18 cellular contexts compared by ENCODE assay signal in genomic region chr10:4670737-4671136, GRCh38.
A peak's percentile ranks its signal among the peaks of the same experiment; 100 is the strongest.
DNase-seq lines count a peak whose midpoint lies in the region; ATAC-seq and TF ChIP-seq lines count a peak whose summit lies in the region.
"Had no signal": no experiment of that assay in that cellular context is flagged by ENCODE, and none has a peak within 500 bp of the region (broad histone marks: within the 10 kb centered on the region; RNA-seq: fewer than 3 reads in every experiment).

No MANE protein-coding gene starts in this region.

- no peaks in the 10 kb centered on the region for H3K9me3 Mint-ChIP-seq in natural killer cell treated with Interleukin-12 subunit alpha and Interleukin-12 subunit beta and Interleukin-15 and Interleukin-18, amount 100 ng/mL, for 72 hours
- H3K9me3 Mint-ChIP-seq: T-helper 1 cell treated with Interleukin-12 subunit alpha and Interleukin-12 subunit beta and Interleukin-4 antibody, amounts not matched to agents 30 μg/mL and 1 μg/mL, for 36 hours had no signal

- no peaks in the 10 kb centered on the region for H3K27me3 ChIP-seq in MG63
- no peaks in the 10 kb centered on the region for H3K27me3 ChIP-seq in breast epithelium
- H3K27me3 ChIP-seq in prostate gland (replicated peaks; ENCODE audit: insufficient read depth): no peaks in the 10 kb centered on the region
- H3K27me3 ChIP-seq: esophagus muscularis mucosa had no signal

- H3K27ac Mint-ChIP-seq in natural killer cell treated with Interleukin-12 subunit alpha and Interleukin-12 subunit beta and Interleukin-15 and Interleukin-18, amount 100 ng/mL, for 72 hours: no peak overlapping the region
- H3K27ac Mint-ChIP-seq: activated B cell treated with CpG ODN at 0.5 μM for 24 hours; dendritic cell treated with granulocyte-macrophage colony-stimulating factor and Interleukin-4, amounts not matched to agents 40 ng/mL and 50 ng/mL, for 4 days; naive B cell; T-helper 1 cell treated with Interleukin-12 subunit alpha and Interleukin-12 subunit beta and Interleukin-4 antibody, amounts not matched to agents 30 μg/mL and 1 μg/mL, for 36 hours had no signal

- no peak overlapping the region for H3K4me3 Mint-ChIP-seq in natural killer cell treated with Interleukin-12 subunit alpha and Interleukin-12 subunit beta and Interleukin-15 and Interleukin-18, amount 100 ng/mL, for 72 hours
- H3K4me3 Mint-ChIP-seq: activated B cell treated with CpG ODN at 0.5 μM for 24 hours; dendritic cell treated with granulocyte-macrophage colony-stimulating factor and Interleukin-4, amounts not matched to agents 40 ng/mL and 50 ng/mL, for 4 days; naive B cell; T-helper 1 cell treated with Interleukin-12 subunit alpha and Interleukin-12 subunit beta and Interleukin-4 antibody, amounts not matched to agents 30 μg/mL and 1 μg/mL, for 36 hours had no signal

- no peak for TF ChIP-seq POLR2A in breast epithelium (IDR thresholded peaks at IDR 0.05)
- no peak for TF ChIP-seq POLR2A in prostate gland (IDR thresholded peaks at IDR 0.05)

- H3K27ac ChIP-seq in breast epithelium (peak overlapping the region; percentile 61 to 78), prostate gland (no peak overlapping the region)

- ATAC-seq in natural killer cell treated with Interleukin-12 subunit alpha and Interleukin-12 subunit beta and Interleukin-15 and Interleukin-18, amount 100 ng/mL, for 72 hours: no peak

- H3K9me3 ChIP-seq in MG63 (peaks cover 26% of the 10 kb centered on the region), breast epithelium (no peaks in the 10 kb centered on the region), prostate gland (no peaks in the 10 kb centered on the region)
- H3K9me3 ChIP-seq: esophagus muscularis mucosa had no signal

- no peak overlapping the region for H3K4me3 ChIP-seq in MG63
- no peak overlapping the region for H3K4me3 ChIP-seq in breast epithelium
- no peak overlapping the region for H3K4me3 ChIP-seq in prostate gland
- H3K4me3 ChIP-seq: esophagus muscularis mucosa had no signal

- peaks cover 29 to 60% of the 10 kb centered on the region in 2 donors for H3K27me3 Mint-ChIP-seq in natural killer cell treated with Interleukin-12 subunit alpha and Interleukin-12 subunit beta and Interleukin-15 and Interleukin-18, amount 100 ng/mL, for 72 hours

- intact Hi-C loops in breast epithelium (cut with DNase I; ENCODE audit: low total_unique reads): no loop called here
- intact Hi-C loops in prostate gland (cut with DNase I): no loop called here

- H3K4me1 Mint-ChIP-seq in natural killer cell treated with Interleukin-12 subunit alpha and Interleukin-12 subunit beta and Interleukin-15 and Interleukin-18, amount 100 ng/mL, for 72 hours (ENCODE audit: low read depth in 2 of 2): no peaks in the 10 kb centered on the region
- H3K4me1 Mint-ChIP-seq: activated B cell treated with CpG ODN at 0.5 μM for 24 hours, naive B cell had no signal

- H3K4me1 ChIP-seq in breast epithelium: no peaks in the 10 kb centered on the region
- no peaks in the 10 kb centered on the region for H3K4me1 ChIP-seq in prostate gland (replicated peaks)
- H3K4me1 ChIP-seq: esophagus muscularis mucosa had no signal

- TF ChIP-seq CTCF in breast epithelium (IDR thresholded peaks at IDR 0.05) (no peak), GM10266 (IDR thresholded peaks at IDR 0.05; ENCODE audit: control insufficient read depth, insufficient read depth, low read depth, missing control alignments) (no peak), prostate gland (IDR thresholded peaks at IDR 0.05) (no peak)

- no peaks in the 10 kb centered on the region for H3K36me3 Mint-ChIP-seq in natural killer cell treated with Interleukin-12 subunit alpha and Interleukin-12 subunit beta and Interleukin-15 and Interleukin-18, amount 100 ng/mL, for 72 hours
- H3K36me3 Mint-ChIP-seq: naive B cell had no signal

- DNase-seq in AG20443 (ENCODE audit: low spot score): peak; percentile 43
- peak; percentile 28 for DNase-seq in MG63
- no peak for DNase-seq in breast epithelium (ENCODE audit: low spot score in 2 of 2)
- peak; percentile 95 for DNase-seq in kidney tubule cell (ENCODE audit: low spot score)
- no peak for DNase-seq in COR-L47 (lab: John Stamatoyannopoulos, UW)
- DNase-seq in GM10266 (ENCODE audit: extremely low spot score): no peak
- no peak for DNase-seq in natural killer cell treated with Interleukin-12 subunit alpha and Interleukin-12 subunit beta and Interleukin-15 and Interleukin-18, amount 100 ng/mL, for 72 hours (ENCODE audit: low spot score)
- DNase-seq in prostate gland (ENCODE audit: low spot score): no peak
- DNase-seq: activated B cell treated with CpG ODN at 0.5 μM for 24 hours, aorta, DMS 273 treated with DMSO at 0.1 percent for 48 hours, naive B cell, NCI-H187, NCI-H524 treated with DMSO at 0.1 percent for 48 hours, posterior cingulate gyrus had no signal

- H3K36me3 ChIP-seq in MG63 (peaks cover 31% of the 10 kb centered on the region), breast epithelium (no peaks in the 10 kb centered on the region), prostate gland (no peaks in the 10 kb centered on the region)
- H3K36me3 ChIP-seq: esophagus muscularis mucosa had no signal

Comparison
In these comparisons a context has a peak if more than half of its experiments do, and no peak if none do; other contexts are left out.
1. DNase-seq: peak in AG20443 (single experiment), MG63 (single experiment) and kidney tubule cell (single experiment); none in breast epithelium (0 of 2), COR-L47 (single experiment), GM10266 (single experiment), natural killer cell treated with Interleukin-12 subunit alpha and Interleukin-12 subunit beta and Interleukin-15 and Interleukin-18, amount 100 ng/mL, for 72 hours (single experiment) and prostate gland (single experiment).
2. H3K27ac ChIP-seq: peak in breast epithelium (2 of 2); none in prostate gland (0 of 2).